ENCODE assay signal across 8 cellular contexts in the genomic region with DNA sequence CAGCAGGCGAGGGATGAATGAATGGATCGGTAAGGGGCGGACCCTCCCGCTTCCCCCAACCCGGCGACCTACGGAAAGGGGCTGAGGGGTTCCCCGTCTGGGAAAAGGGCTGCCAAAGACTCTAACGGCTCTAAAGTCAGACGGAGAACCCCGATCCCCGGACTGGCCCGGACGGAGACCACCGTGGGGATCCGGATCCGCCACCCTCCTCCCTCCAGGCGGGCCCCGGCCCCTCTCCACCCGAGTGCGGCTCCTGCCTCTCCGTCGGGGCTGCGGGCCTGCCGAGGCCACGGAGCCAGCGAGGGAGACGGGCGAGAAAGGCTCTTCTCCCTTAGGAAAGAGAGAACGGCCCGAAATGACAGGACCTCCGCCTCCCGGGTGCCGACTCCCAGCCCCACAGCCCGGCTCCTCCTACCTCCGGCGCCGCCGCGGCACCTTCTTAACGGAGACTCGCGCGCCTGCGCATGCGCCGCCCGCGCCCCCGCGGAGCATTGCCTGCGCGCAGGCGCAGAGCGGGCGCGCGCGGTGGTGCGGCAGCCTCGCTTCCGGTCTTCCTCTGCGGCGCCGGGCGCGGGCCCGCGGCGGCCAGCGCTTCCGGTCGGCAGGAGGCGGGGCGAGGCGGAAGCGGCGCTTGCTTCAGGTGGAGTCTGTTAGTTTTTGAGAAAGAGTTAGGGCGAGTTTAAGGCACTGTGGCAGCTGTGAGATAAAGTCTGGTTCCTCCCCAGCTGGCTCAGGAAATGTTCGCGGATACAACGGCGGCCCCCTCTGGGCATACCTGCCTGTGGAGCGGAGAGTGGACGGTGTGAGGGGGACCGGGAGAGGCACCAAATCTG. TPM values are rescaled to one million over a fixed set of nuclear protein-coding genes. Genes with fewer than 3 reads are reported as not detected.
A peak's percentile ranks its signal among the peaks of the same experiment; 100 is the strongest.
DNase-seq lines count a peak whose midpoint lies in the region; ATAC-seq, FAIRE-seq and TF ChIP-seq lines count a peak whose summit lies in the region.

A gene with protein sequence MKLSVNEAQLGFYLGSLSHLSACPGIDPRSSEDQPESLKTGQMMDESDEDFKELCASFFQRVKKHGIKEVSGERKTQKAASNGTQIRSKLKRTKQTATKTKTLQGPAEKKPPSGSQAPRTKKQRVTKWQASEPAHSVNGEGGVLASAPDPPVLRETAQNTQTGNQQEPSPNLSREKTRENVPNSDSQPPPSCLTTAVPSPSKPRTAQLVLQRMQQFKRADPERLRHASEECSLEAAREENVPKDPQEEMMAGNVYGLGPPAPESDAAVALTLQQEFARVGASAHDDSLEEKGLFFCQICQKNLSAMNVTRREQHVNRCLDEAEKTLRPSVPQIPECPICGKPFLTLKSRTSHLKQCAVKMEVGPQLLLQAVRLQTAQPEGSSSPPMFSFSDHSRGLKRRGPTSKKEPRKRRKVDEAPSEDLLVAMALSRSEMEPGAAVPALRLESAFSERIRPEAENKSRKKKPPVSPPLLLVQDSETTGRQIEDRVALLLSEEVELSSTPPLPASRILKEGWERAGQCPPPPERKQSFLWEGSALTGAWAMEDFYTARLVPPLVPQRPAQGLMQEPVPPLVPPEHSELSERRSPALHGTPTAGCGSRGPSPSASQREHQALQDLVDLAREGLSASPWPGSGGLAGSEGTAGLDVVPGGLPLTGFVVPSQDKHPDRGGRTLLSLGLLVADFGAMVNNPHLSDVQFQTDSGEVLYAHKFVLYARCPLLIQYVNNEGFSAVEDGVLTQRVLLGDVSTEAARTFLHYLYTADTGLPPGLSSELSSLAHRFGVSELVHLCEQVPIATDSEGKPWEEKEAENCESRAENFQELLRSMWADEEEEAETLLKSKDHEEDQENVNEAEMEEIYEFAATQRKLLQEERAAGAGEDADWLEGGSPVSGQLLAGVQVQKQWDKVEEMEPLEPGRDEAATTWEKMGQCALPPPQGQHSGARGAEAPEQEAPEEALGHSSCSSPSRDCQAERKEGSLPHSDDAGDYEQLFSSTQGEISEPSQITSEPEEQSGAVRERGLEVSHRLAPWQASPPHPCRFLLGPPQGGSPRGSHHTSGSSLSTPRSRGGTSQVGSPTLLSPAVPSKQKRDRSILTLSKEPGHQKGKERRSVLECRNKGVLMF (N-terminal part only) (minus strand): TSS at position 462 of the 833 bp plus-strand sequence. CDS start 2,642 bp downstream, outside the sequence.

- H3K27ac ChIP-seq in heart left ventricle (peak within 1 kb of the TSS; percentile 64 to 94 (median 86)), trophoblast cell (ENCODE audit: low read depth, low read length) (peak within 1 kb of the TSS; percentile 78), tibial nerve (peak within 1 kb of the TSS; percentile 28 to 89 (median 80))

- TF ChIP-seq POLR2A in GM12891 (IDR thresholded peaks at IDR 0.05; ENCODE audit: low read depth, low read length) (peak; percentile 79), heart left ventricle (IDR thresholded peaks at IDR 0.05) (peak; percentile 55 to 92), tibial nerve (IDR thresholded peaks at IDR 0.05) (peak; percentile 49 to 81)

- peak in 2 of 12 donors; percentile 4 to 24 for TF ChIP-seq CTCF in heart left ventricle (IDR thresholded peaks at IDR 0.05)
- peak in 2 of 5 experiments; percentile 8 to 57 for TF ChIP-seq CTCF in tibial nerve (IDR thresholded peaks at IDR 0.05)

- peak within 1 kb of the TSS; percentile 88 for H4K91ac ChIP-seq in trophoblast cell (ENCODE audit: low read depth, low read length)

- H3K18ac ChIP-seq in trophoblast cell (ENCODE audit: low read length), result peak within 1 kb of the TSS; percentile 83

- peak within 1 kb of the TSS; percentile 91 for H3K14ac ChIP-seq in trophoblast cell (ENCODE audit: low read length)

- H3K36me3 ChIP-seq in heart left ventricle (peaks cover 0 to 19% (median 2%) of the 10 kb centered on the region in 9 donors), trophoblast cell (ENCODE audit: control insufficient read depth in 1 of 2, insufficient read depth in 2 of 2, low read length in 2 of 2) (peaks cover 2 to 3% of the 10 kb centered on the region in 2 experiments), tibial nerve (peaks cover 0 to 9% (median 0%) of the 10 kb centered on the region in 3 donors)

- peak within 1 kb of the TSS; percentile 87 for H4K12ac ChIP-seq in trophoblast cell (ENCODE audit: low read depth, low read length)

- H3K27me3 ChIP-seq in heart left ventricle (no peaks in the 10 kb centered on the region), trophoblast cell (ENCODE audit: insufficient read depth, low read length) (no peaks in the 10 kb centered on the region), tibial nerve (no peaks in the 10 kb centered on the region)

- H2AFZ ChIP-seq in trophoblast cell (ENCODE audit: insufficient read depth, low read length, poor library complexity), result peak within 1 kb of the TSS; percentile 91

- H3K9me3 ChIP-seq in heart left ventricle, result no peaks in the 10 kb centered on the region
- no peaks in the 10 kb centered on the region for H3K9me3 ChIP-seq in trophoblast cell (ENCODE audit: insufficient read depth, low read depth, low read length)
- no peaks in the 10 kb centered on the region for H3K9me3 ChIP-seq in tibial nerve

- peak within 1 kb of the TSS; percentile 75 for H2BK120ac ChIP-seq in trophoblast cell (ENCODE audit: insufficient read depth, low read length, poor library complexity)

- peak; percentile 98 for DNase-seq in GM12891 (ENCODE audit: insufficient read length, low spot score)
- peak; percentile 93 for DNase-seq in NCI-H1436 (lab: John Stamatoyannopoulos, UW)
- peak; percentile 85 for DNase-seq in SW480 (ENCODE audit: low spot score)
- DNase-seq in activated naive CD8-positive, alpha-beta T cell treated with anti-CD3 and anti-CD28 coated beads, Interleukin-2, amount 50 U/mL, for 16 hours (ENCODE audit: low read depth, low spot score), result peak; percentile 70
- DNase-seq in heart left ventricle, result peak; percentile 91 to 96 (median 92)
- DNase-seq in trophoblast cell, result peak; percentile 92 to 99
- DNase-seq in tibial nerve (ENCODE audit: low spot score in 2 of 2), result peak; percentile 68 to 78

- peak within 1 kb of the TSS; percentile 36 for H2AK5ac ChIP-seq in trophoblast cell (ENCODE audit: low read length)

- FAIRE-seq in GM12891 (lab: Jason Lieb, UNC), result peak; percentile 96

- peak in 1 of 2 donors; percentile 62 for TF ChIP-seq EP300 in tibial nerve (IDR thresholded peaks at IDR 0.05)

- intact Hi-C loops in heart left ventricle (cut with DNase I), result loop anchor here in 3 of 10 donors (5.0 to 10.0 kb wide), 4 partner anchors 57 to 271 kb away; partner anchors contain the start of gene CREBBP (in 1 of the 3)

- no peak within 1 kb of the TSS for H2BK12ac ChIP-seq in trophoblast cell (ENCODE audit: low read length)

- peaks cover 8% of the 10 kb centered on the region for H3K79me1 ChIP-seq in trophoblast cell (ENCODE audit: low read length)

- peak within 1 kb of the TSS; percentile 93 for H3K4me2 ChIP-seq in trophoblast cell (ENCODE audit: low read length)

- no peak within 1 kb of the TSS for H3K23ac ChIP-seq in trophoblast cell (ENCODE audit: low read length)

- H3K79me2 ChIP-seq in trophoblast cell (ENCODE audit: control insufficient read depth, insufficient read depth, low read length, poor library complexity), result peaks cover 8% of the 10 kb centered on the region

- 0 to 1% (median 0%) methylated on average over 56 to 86 of the region's 86 CpGs for WGBS in heart left ventricle, 4 donors
- no CpG with 5 or more reads among the region's 86 CpGs for WGBS in trophoblast cell (ENCODE audit: extremely low coverage, insufficient coverage, insufficient read length)
- WGBS in tibial nerve, 2 donors, result 0% methylated on average over 79 to 82 of the region's 86 CpGs

- ATAC-seq in HG02840 (IDR thresholded peaks at IDR 0.05; ENCODE audit: low FRiP score, unreplicated experiment) (peak; percentile 87), heart left ventricle (peak; percentile 89 to 98 (median 96))

- H4K8ac ChIP-seq in trophoblast cell (ENCODE audit: low read depth, low read length), result peak within 1 kb of the TSS; percentile 90

- peak within 1 kb of the TSS; percentile 83 for H3K4ac ChIP-seq in trophoblast cell (ENCODE audit: low read depth, low read length)

- peak within 1 kb of the TSS; percentile 71 for H2BK5ac ChIP-seq in trophoblast cell (ENCODE audit: low read depth, low read length, poor library complexity)

- peaks cover 0 to 33% (median 19%) of the 10 kb centered on the region in 12 donors for H3K4me1 ChIP-seq in heart left ventricle
- H3K4me1 ChIP-seq in trophoblast cell (ENCODE audit: control insufficient read depth in 1 of 2, insufficient read depth in 2 of 2, low read length in 2 of 2), result peaks cover 0 to 2% of the 10 kb centered on the region in 2 experiments
- peaks cover 0 to 29% (median 12%) of the 10 kb centered on the region in 4 donors for H3K4me1 ChIP-seq in tibial nerve

- H3K4me3 ChIP-seq in heart left ventricle (peak within 1 kb of the TSS; percentile 60 to 99 (median 87)), trophoblast cell (ENCODE audit: low read depth, low read length) (peak within 1 kb of the TSS; percentile 94), tibial nerve (peak within 1 kb of the TSS; percentile 61 to 99 (median 84))

- H3K9ac ChIP-seq in trophoblast cell (ENCODE audit: low read length), result peak within 1 kb of the TSS; percentile 92

TF ChIP-seq in GM12891, 5 proteins besides CTCF, POLR2A, EP300 and RAD21:
- TF ChIP-seq POU2F2 (IDR thresholded peaks at IDR 0.05; ENCODE audit: low read depth, low read length) (peak; percentile 9; the same call in 1 of the 2 replicates), TAF1 (IDR thresholded peaks at IDR 0.05; ENCODE audit: low read depth, low read length) (0 out of 2 replicates have a peak, but pooled peaks have one; percentile 17), POLR2AphosphoS5 (IDR thresholded peaks at IDR 0.05; ENCODE audit: low read depth, low read length) (peak; percentile 77), SPI1 (IDR thresholded peaks at IDR 0.05; ENCODE audit: low read depth, low read length) (0 out of 2 replicates have a peak, but pooled peaks have one; percentile 15), PAX5 (IDR thresholded peaks at IDR 0.05; ENCODE audit: insufficient read depth, low read length, severe bottlenecking) (no peak)

RNA-seq across cellular contexts. Expression of the gene that starts here (rescaled TPM):
- polyA plus RNA-seq in GM12891 (2012; ENCODE audit: low read depth, missing spikeins), result 4.1 TPM
- total RNA-seq in heart left ventricle (1 to 10 TPM; 2.0 to 4.7 (median 3.2) TPM), tibial nerve (1 to 10 TPM; 4.8 to 8.1 (median 5.6) TPM)
- polyA plus RNA-seq in heart left ventricle, result 1 to 10 TPM; 2.3 to 3.1 TPM
- polyA plus RNA-seq in trophoblast cell (2013), result 5.4 and 5.6 TPM in 2 replicates

Comparison
In these comparisons a context has a peak if more than half of its experiments do, and no peak if none do; other contexts are left out.
1. Peak in every context shown above with its lines: DNase-seq, ATAC-seq, H3K4me3 ChIP-seq and H3K27ac ChIP-seq.